ENCODE assay signal across 29 cellular contexts in genomic region chr4:16804581-16804980, GRCh38.
"Had no signal": no experiment of that assay in that cellular context is flagged by ENCODE, and none has a peak within 500 bp of the region (broad histone marks: within the 10 kb centered on the region; RNA-seq: fewer than 3 reads in every experiment).

No MANE protein-coding gene starts in this region.

- H3K36me3 ChIP-seq: stomach, suprapubic skin, thoracic aorta, thyroid gland, tibial artery, transverse colon, upper lobe of left lung, upper lobe of right lung, uterus, vagina had no signal

- ATAC-seq: stimulated activated effector memory CD8-positive, alpha-beta T cell treated with anti-CD3 and anti-CD28 coated beads, Interleukin-12 subunit alpha, Interleukin-12 subunit beta, amount 100 ng/mL, for 72 hours; stimulated activated memory B cell treated with anti-CD40 and anti-IgM and Interleukin-4, amounts not matched to agents 10 μg/mL and 1 μg/mL and 100 μg/mL, for 72 hours; stimulated activated naive B cell treated with anti-CD40 and anti-IgM and Interleukin-4, amounts not matched to agents 10 μg/mL and 1 μg/mL and 100 μg/mL, for 72 hours; stimulated activated naive CD8-positive, alpha-beta T cell treated with anti-CD3 and anti-CD28 coated beads, Interleukin-15, amount 100 ng/mL, for 72 hours; stimulated activated naive CD8-positive, alpha-beta T cell treated with anti-CD3 and anti-CD28 coated beads, Interleukin-15, Interleukin-2, amounts not matched to agents 100 U/mL and 50 U/mL, for 24 hours; upper lobe of right lung had no signal

- H3K9me3 ChIP-seq: stomach, suprapubic skin, testis, thoracic aorta, thyroid gland, tibial artery, transverse colon, upper lobe of left lung, upper lobe of right lung, uterus, vagina had no signal

- H3K4me3 ChIP-seq: stomach, suprapubic skin, testis, thoracic aorta, thyroid gland, tibial artery, tibial nerve, transverse colon, upper lobe of left lung, upper lobe of right lung, uterus, vagina had no signal

- H3K9me3 Mint-ChIP-seq: stimulated activated effector memory CD8-positive, alpha-beta T cell treated with anti-CD3 and anti-CD28 coated beads, Interleukin-12 subunit alpha, Interleukin-12 subunit beta, amount 100 ng/mL, for 72 hours; stimulated activated naive B cell treated with anti-CD40 and anti-IgM and Interleukin-4, amounts not matched to agents 10 μg/mL and 1 μg/mL and 100 μg/mL, for 72 hours; stimulated activated naive CD8-positive, alpha-beta T cell treated with anti-CD3 and anti-CD28 coated beads, Interleukin-15, amount 100 ng/mL, for 72 hours had no signal

- FAIRE-seq: urothelium cell line had no signal

- H3K4me3 Mint-ChIP-seq: stimulated activated effector memory CD8-positive, alpha-beta T cell treated with anti-CD3 and anti-CD28 coated beads, Interleukin-12 subunit alpha, Interleukin-12 subunit beta, amount 100 ng/mL, for 72 hours; stimulated activated memory B cell treated with anti-CD40 and anti-IgM and Interleukin-4, amounts not matched to agents 10 μg/mL and 1 μg/mL and 100 μg/mL, for 72 hours; stimulated activated naive B cell treated with anti-CD40 and anti-IgM and Interleukin-4, amounts not matched to agents 10 μg/mL and 1 μg/mL and 100 μg/mL, for 72 hours; stimulated activated naive CD8-positive, alpha-beta T cell treated with anti-CD3 and anti-CD28 coated beads, Interleukin-15, amount 100 ng/mL, for 72 hours; stimulated activated naive CD8-positive, alpha-beta T cell treated with anti-CD3 and anti-CD28 coated beads, Interleukin-15, Interleukin-2, amounts not matched to agents 100 ng/mL and 50 ng/mL, for 24 hours; type B pancreatic cell had no signal

- H3K36me3 Mint-ChIP-seq: stimulated activated effector memory CD8-positive, alpha-beta T cell treated with anti-CD3 and anti-CD28 coated beads, Interleukin-12 subunit alpha, Interleukin-12 subunit beta, amount 100 ng/mL, for 72 hours; stimulated activated memory B cell treated with anti-CD40 and anti-IgM and Interleukin-4, amounts not matched to agents 10 μg/mL and 1 μg/mL and 100 μg/mL, for 72 hours; stimulated activated naive B cell treated with anti-CD40 and anti-IgM and Interleukin-4, amounts not matched to agents 10 μg/mL and 1 μg/mL and 100 μg/mL, for 72 hours had no signal

- H3K4me1 ChIP-seq: stomach, suprapubic skin, testis, thyroid gland, tibial artery, tibial nerve, transverse colon, upper lobe of left lung, upper lobe of right lung, vagina had no signal

- H3K27me3 ChIP-seq: stomach, suprapubic skin, testis, thyroid gland, tibial artery, tibial nerve, transverse colon, upper lobe of left lung, upper lobe of right lung, uterus, vagina had no signal

- H3K27ac Mint-ChIP-seq: stimulated activated effector memory CD8-positive, alpha-beta T cell treated with anti-CD3 and anti-CD28 coated beads, Interleukin-12 subunit alpha, Interleukin-12 subunit beta, amount 100 ng/mL, for 72 hours; stimulated activated memory B cell treated with anti-CD40 and anti-IgM and Interleukin-4, amounts not matched to agents 10 μg/mL and 1 μg/mL and 100 μg/mL, for 72 hours; stimulated activated naive B cell treated with anti-CD40 and anti-IgM and Interleukin-4, amounts not matched to agents 10 μg/mL and 1 μg/mL and 100 μg/mL, for 72 hours; stimulated activated naive CD8-positive, alpha-beta T cell treated with anti-CD3 and anti-CD28 coated beads, Interleukin-15, amount 100 ng/mL, for 72 hours; stimulated activated naive CD8-positive, alpha-beta T cell treated with anti-CD3 and anti-CD28 coated beads, Interleukin-15, Interleukin-2, amounts not matched to agents 100 ng/mL and 50 ng/mL, for 24 hours; type B pancreatic cell had no signal

- H3K4me1 Mint-ChIP-seq: stimulated activated effector memory CD8-positive, alpha-beta T cell treated with anti-CD3 and anti-CD28 coated beads, Interleukin-12 subunit alpha, Interleukin-12 subunit beta, amount 100 ng/mL, for 72 hours; stimulated activated memory B cell treated with anti-CD40 and anti-IgM and Interleukin-4, amounts not matched to agents 10 μg/mL and 1 μg/mL and 100 μg/mL, for 72 hours; stimulated activated naive B cell treated with anti-CD40 and anti-IgM and Interleukin-4, amounts not matched to agents 10 μg/mL and 1 μg/mL and 100 μg/mL, for 72 hours; stimulated activated naive CD8-positive, alpha-beta T cell treated with anti-CD3 and anti-CD28 coated beads, Interleukin-15, amount 100 ng/mL, for 72 hours had no signal

- H3K27me3 Mint-ChIP-seq: stimulated activated memory B cell treated with anti-CD40 and anti-IgM and Interleukin-4, amounts not matched to agents 10 μg/mL and 1 μg/mL and 100 μg/mL, for 72 hours; stimulated activated naive B cell treated with anti-CD40 and anti-IgM and Interleukin-4, amounts not matched to agents 10 μg/mL and 1 μg/mL and 100 μg/mL, for 72 hours had no signal

- DNase-seq: stimulated activated CD4-positive, alpha-beta T cell treated with anti-CD3 and anti-CD28 coated beads, Interleukin-2, amount 100 ng/mL, for 48 hours; stimulated activated CD4-positive, alpha-beta T cell treated with anti-CD3 and anti-CD28 coated beads, Interleukin-4, amount 100 ng/mL, for 1 hour; stimulated activated CD4-positive, alpha-beta T cell treated with anti-CD3 and anti-CD28 coated beads, Interleukin-4, amount 100 ng/mL, for 24 hours; stimulated activated CD4-positive, alpha-beta T cell treated with anti-CD3 and anti-CD28 coated beads, Interleukin-4, amount 100 ng/mL, for 4 hours; stimulated activated CD8-positive, alpha-beta memory T cell treated with anti-CD3 and anti-CD28 coated beads, Interleukin-4, amount 100 ng/mL, for 48 hours; stimulated activated naive B cell treated with anti-CD40 and anti-IgM and Interleukin-4, amounts not matched to agents 10 μg/mL and 1 μg/mL and 100 μg/mL, for 72 hours; stimulated activated naive CD4-positive, alpha-beta T cell; stimulated activated naive CD4-positive, alpha-beta T cell treated with Interleukin-2 at 50 U/mL for 16 hours; stimulated activated naive CD8-positive, alpha-beta T cell treated with anti-CD3 and anti-CD28 coated beads, Interleukin-15, amount 100 ng/mL, for 72 hours; stimulated activated naive CD8-positive, alpha-beta T cell treated with anti-CD3 and anti-CD28 coated beads, Interleukin-15, Interleukin-2, amounts not matched to agents 100 U/mL and 50 U/mL, for 24 hours; stomach; substantia nigra; testis; thyroid gland; tibial artery; transverse colon; trophoblast cell; upper lobe of left lung; upper lobe of right lung; uterus had no signal

- H3K27ac ChIP-seq: stomach, suprapubic skin, testis, thoracic aorta, thyroid gland, tibial artery, tibial nerve, transverse colon, upper lobe of right lung, uterus, vagina had no signal
